8 cellular contexts compared by ENCODE assay signal in genomic region chr16:352547-353403, GRCh38. TPM values are rescaled to one million over a fixed set of nuclear protein-coding genes. Genes with fewer than 3 reads are reported as not detected.
DNase-seq lines count a peak whose midpoint lies in the region; ATAC-seq and TF ChIP-seq lines count a peak whose summit lies in the region.

A gene with protein sequence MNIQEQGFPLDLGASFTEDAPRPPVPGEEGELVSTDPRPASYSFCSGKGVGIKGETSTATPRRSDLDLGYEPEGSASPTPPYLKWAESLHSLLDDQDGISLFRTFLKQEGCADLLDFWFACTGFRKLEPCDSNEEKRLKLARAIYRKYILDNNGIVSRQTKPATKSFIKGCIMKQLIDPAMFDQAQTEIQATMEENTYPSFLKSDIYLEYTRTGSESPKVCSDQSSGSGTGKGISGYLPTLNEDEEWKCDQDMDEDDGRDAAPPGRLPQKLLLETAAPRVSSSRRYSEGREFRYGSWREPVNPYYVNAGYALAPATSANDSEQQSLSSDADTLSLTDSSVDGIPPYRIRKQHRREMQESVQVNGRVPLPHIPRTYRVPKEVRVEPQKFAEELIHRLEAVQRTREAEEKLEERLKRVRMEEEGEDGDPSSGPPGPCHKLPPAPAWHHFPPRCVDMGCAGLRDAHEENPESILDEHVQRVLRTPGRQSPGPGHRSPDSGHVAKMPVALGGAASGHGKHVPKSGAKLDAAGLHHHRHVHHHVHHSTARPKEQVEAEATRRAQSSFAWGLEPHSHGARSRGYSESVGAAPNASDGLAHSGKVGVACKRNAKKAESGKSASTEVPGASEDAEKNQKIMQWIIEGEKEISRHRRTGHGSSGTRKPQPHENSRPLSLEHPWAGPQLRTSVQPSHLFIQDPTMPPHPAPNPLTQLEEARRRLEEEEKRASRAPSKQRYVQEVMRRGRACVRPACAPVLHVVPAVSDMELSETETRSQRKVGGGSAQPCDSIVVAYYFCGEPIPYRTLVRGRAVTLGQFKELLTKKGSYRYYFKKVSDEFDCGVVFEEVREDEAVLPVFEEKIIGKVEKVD (minus strand): TSS chr16:352723. CDS start chr16:347025, 5,698 bp downstream.

- no peaks in the 10 kb centered on the region for H3K27me3 ChIP-seq in left ventricle myocardium inferior (ENCODE audit: low read depth)
- no peaks in the 10 kb centered on the region for H3K27me3 ChIP-seq in upper lobe of right lung

- H3K4me1 Mint-ChIP-seq in T-helper 1 cell treated with Interleukin-12 subunit alpha and Interleukin-12 subunit beta and Interleukin-4 antibody, amounts not matched to agents 30 μg/mL and 1 μg/mL, for 36 hours (ENCODE audit: low read depth) = peaks cover 8% of the 10 kb centered on the region
- H3K4me1 Mint-ChIP-seq in progenitor cell of endocrine pancreas (ENCODE audit: low read depth) = no peaks in the 10 kb centered on the region

- TF ChIP-seq CTCF in GM12872 (IDR thresholded peaks at IDR 0.05; ENCODE audit: insufficient read depth, low read depth, low read length) (peak; percentile 52; the same call in 1 of the 3 replicates), left ventricle myocardium inferior (IDR thresholded peaks at IDR 0.05; ENCODE audit: borderline replicate concordance) (peak; percentile 66), progenitor cell of endocrine pancreas (IDR thresholded peaks at IDR 0.05; ENCODE audit: unreplicated experiment) (peak; percentile 62), upper lobe of right lung (IDR thresholded peaks at IDR 0.05) (peak; percentile 27)

- H3K4me3 ChIP-seq in left ventricle myocardium inferior = peak within 1 kb of the TSS; percentile 80
- peak within 1 kb of the TSS; percentile 69 for H3K4me3 ChIP-seq in upper lobe of right lung

- H3K27ac Mint-ChIP-seq in T-helper 1 cell treated with Interleukin-12 subunit alpha and Interleukin-12 subunit beta and Interleukin-4 antibody, amounts not matched to agents 30 μg/mL and 1 μg/mL, for 36 hours = peak within 1 kb of the TSS; percentile 88
- peak within 1 kb of the TSS; percentile 92 for H3K27ac Mint-ChIP-seq in progenitor cell of endocrine pancreas

- H3K36me3 Mint-ChIP-seq in T-helper 1 cell treated with Interleukin-12 subunit alpha and Interleukin-12 subunit beta and Interleukin-4 antibody, amounts not matched to agents 30 μg/mL and 1 μg/mL, for 36 hours (ENCODE audit: low read depth) = peaks cover 4% of the 10 kb centered on the region
- H3K36me3 Mint-ChIP-seq in progenitor cell of endocrine pancreas (ENCODE audit: insufficient read depth) = peaks cover 1% of the 10 kb centered on the region

- H3K4me1 ChIP-seq in left ventricle myocardium inferior (peaks cover 14% of the 10 kb centered on the region), upper lobe of right lung (peaks cover 10% of the 10 kb centered on the region)

- intact Hi-C loops in left ventricle myocardium inferior (cut with micrococcal nuclease) (loop anchor here (10.0 kb wide), 1 partner anchor 128 kb away; the partner anchor contains the start of gene LUC7L), upper lobe of right lung (cut with DNase I) (loop anchor here (10.0 kb wide), 1 partner anchor 118 kb away; the partner anchor contains the start of gene FAM234A)

- peak within 1 kb of the TSS; percentile 90 for H3K4me3 Mint-ChIP-seq in T-helper 1 cell treated with Interleukin-12 subunit alpha and Interleukin-12 subunit beta and Interleukin-4 antibody, amounts not matched to agents 30 μg/mL and 1 μg/mL, for 36 hours
- peak within 1 kb of the TSS; percentile 83 for H3K4me3 Mint-ChIP-seq in progenitor cell of endocrine pancreas (ENCODE audit: low read depth)

- H3K9me3 ChIP-seq in left ventricle myocardium inferior (replicated peaks) (no peaks in the 10 kb centered on the region), upper lobe of right lung (no peaks in the 10 kb centered on the region)

- H3K36me3 ChIP-seq in left ventricle myocardium inferior (no peaks in the 10 kb centered on the region), upper lobe of right lung (peaks cover 8% of the 10 kb centered on the region)

- H3K9me3 Mint-ChIP-seq in T-helper 1 cell treated with Interleukin-12 subunit alpha and Interleukin-12 subunit beta and Interleukin-4 antibody, amounts not matched to agents 30 μg/mL and 1 μg/mL, for 36 hours = no peaks in the 10 kb centered on the region
- no peaks in the 10 kb centered on the region for H3K9me3 Mint-ChIP-seq in progenitor cell of endocrine pancreas (ENCODE audit: low read depth)

- DNase-seq in NCI-H1694 treated with DMSO at 0.1 percent for 48 hours (lab: John Stamatoyannopoulos, UW) (peak; percentile 84), amniotic stem cell (lab: John Stamatoyannopoulos, UW) (peak; percentile 98), left ventricle myocardium inferior (peak; percentile 100), progenitor cell of endocrine pancreas (ENCODE audit: low spot score, unreplicated experiment) (peak; percentile 100), upper lobe of right lung (peak; percentile 100)

- ATAC-seq in HG02840 (IDR thresholded peaks at IDR 0.05; ENCODE audit: low FRiP score, unreplicated experiment) = peak; percentile 56
- peak; percentile 94 for ATAC-seq in upper lobe of right lung

- H3K27ac ChIP-seq in left ventricle myocardium inferior (replicated peaks) (peak within 1 kb of the TSS; percentile 77), upper lobe of right lung (peak within 1 kb of the TSS; percentile 68)

- no peaks in the 10 kb centered on the region for H3K27me3 Mint-ChIP-seq in T-helper 1 cell treated with Interleukin-12 subunit alpha and Interleukin-12 subunit beta and Interleukin-4 antibody, amounts not matched to agents 30 μg/mL and 1 μg/mL, for 36 hours (ENCODE audit: low read depth)
- no peaks in the 10 kb centered on the region for H3K27me3 Mint-ChIP-seq in progenitor cell of endocrine pancreas

RNA-seq across cellular contexts. Expression of the gene that starts here (rescaled TPM):
- 12.2 TPM for total RNA-seq in left ventricle myocardium inferior
- total RNA-seq in progenitor cell of endocrine pancreas = 33.6 and 34.4 TPM in 2 replicates
- 28.9 TPM for total RNA-seq in upper lobe of right lung

Comparison
In these comparisons a context has a peak if more than half of its experiments do, and no peak if none do; other contexts are left out.
1. Peak in every context shown above with its lines: DNase-seq, ATAC-seq, H3K4me3 ChIP-seq and H3K27ac ChIP-seq.